In the genomic region with DNA sequence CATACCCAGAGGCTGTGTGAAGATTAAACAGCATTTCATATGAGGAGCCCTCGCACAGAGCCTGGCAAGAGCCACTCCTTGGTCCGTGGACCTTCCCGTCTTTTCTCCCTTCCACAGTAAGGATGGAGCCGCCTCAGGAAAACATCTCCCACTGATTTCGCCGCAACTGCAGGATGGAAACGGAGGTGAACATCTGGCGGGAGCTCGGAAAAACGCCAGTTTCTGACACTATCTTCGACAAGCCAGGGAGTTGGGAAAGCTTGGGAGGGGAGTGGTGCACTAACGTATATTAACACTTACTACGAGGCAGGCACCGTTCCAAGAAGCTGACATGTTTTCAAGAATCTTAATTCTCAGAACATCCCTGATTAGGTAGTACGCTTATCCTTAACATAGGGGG, we compare ENCODE assay signal across 1 cellular context.
TF ChIP-seq lines count a peak whose summit lies in the region.

No MANE protein-coding gene starts in this region.

TF ChIP-seq in K562, 482 proteins besides CTCF, POLR2A, EP300 and RAD21 (continued from another document):
- TF ChIP-seq, protein P1, sequence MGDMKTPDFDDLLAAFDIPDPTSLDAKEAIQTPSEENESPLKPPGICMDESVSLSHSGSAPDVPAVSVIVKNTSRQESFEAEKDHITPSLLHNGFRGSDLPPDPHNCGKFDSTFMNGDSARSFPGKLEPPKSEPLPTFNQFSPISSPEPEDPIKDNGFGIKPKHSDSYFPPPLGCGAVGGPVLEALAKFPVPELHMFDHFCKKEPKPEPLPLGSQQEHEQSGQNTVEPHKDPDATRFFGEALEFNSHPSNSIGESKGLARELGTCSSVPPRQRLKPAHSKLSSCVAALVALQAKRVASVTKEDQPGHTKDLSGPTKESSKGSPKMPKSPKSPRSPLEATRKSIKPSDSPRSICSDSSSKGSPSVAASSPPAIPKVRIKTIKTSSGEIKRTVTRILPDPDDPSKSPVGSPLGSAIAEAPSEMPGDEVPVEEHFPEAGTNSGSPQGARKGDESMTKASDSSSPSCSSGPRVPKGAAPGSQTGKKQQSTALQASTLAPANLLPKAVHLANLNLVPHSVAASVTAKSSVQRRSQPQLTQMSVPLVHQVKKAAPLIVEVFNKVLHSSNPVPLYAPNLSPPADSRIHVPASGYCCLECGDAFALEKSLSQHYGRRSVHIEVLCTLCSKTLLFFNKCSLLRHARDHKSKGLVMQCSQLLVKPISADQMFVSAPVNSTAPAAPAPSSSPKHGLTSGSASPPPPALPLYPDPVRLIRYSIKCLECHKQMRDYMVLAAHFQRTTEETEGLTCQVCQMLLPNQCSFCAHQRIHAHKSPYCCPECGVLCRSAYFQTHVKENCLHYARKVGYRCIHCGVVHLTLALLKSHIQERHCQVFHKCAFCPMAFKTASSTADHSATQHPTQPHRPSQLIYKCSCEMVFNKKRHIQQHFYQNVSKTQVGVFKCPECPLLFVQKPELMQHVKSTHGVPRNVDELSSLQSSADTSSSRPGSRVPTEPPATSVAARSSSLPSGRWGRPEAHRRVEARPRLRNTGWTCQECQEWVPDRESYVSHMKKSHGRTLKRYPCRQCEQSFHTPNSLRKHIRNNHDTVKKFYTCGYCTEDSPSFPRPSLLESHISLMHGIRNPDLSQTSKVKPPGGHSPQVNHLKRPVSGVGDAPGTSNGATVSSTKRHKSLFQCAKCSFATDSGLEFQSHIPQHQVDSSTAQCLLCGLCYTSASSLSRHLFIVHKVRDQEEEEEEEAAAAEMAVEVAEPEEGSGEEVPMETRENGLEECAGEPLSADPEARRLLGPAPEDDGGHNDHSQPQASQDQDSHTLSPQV (IDR thresholded peaks at IDR 0.05), result peak; percentile 50
